ENCODE assay signal across 27 cellular contexts in genomic region chr1:213572939-213573647, GRCh38.
"Had no signal": no experiment of that assay in that cellular context is flagged by ENCODE, and none has a peak within 500 bp of the region (broad histone marks: within the 10 kb centered on the region; RNA-seq: fewer than 3 reads in every experiment).

No MANE protein-coding gene starts in this region.

- H3K4me3 Mint-ChIP-seq: activated CD4-positive, alpha-beta memory T cell treated with anti-CD3 and anti-CD28 coated beads, Interleukin-2, amount 10 ng/mL, durations not matched to agents 7 days and 5 days; activated CD8-positive, alpha-beta memory T cell treated with anti-CD3 and anti-CD28 coated beads, Interleukin-2, amount 10 ng/mL, durations not matched to agents 7 days and 5 days; activated naive CD4-positive, alpha-beta T cell treated with anti-CD3 and anti-CD28 coated beads, Interleukin-2, amount 50 U/mL, for 24 hours; activated T-cell treated with anti-CD3 and anti-CD28 coated beads, Interleukin-2, amount 50 U/mL, for 4 hours; naive B cell; neural progenitor cell; stimulated activated effector memory CD8-positive, alpha-beta T cell treated with anti-CD3 and anti-CD28 coated beads, Interleukin-12 subunit alpha, Interleukin-12 subunit beta, amount 100 ng/mL, for 72 hours; T-cell had no signal

- DNase-seq: activated CD4-positive, alpha-beta memory T cell treated with anti-CD3 and anti-CD28 coated beads, Interleukin-2, amount 10 ng/mL, durations not matched to agents 7 days and 5 days; activated CD4-positive, alpha-beta T cell treated with anti-CD3 and anti-CD28 coated beads for 48 hours; activated CD4-positive, CD25-positive, alpha-beta regulatory T cell; activated CD8-positive, alpha-beta memory T cell treated with anti-CD3 and anti-CD28 coated beads, Interleukin-2, amount 10 ng/mL, durations not matched to agents 7 days and 5 days; activated effector memory CD4-positive, alpha-beta T cell treated with anti-CD3 and anti-CD28 coated beads, Interleukin-2, amount 50 U/mL, for 16 hours; activated T-cell treated with anti-CD3 and anti-CD28 coated beads, Interleukin-2, amount 50 U/mL, for 4 hours; cortex of kidney; gastrocnemius medialis; head of caudate nucleus; kidney; left lung; naive B cell; psoas muscle; right cardiac atrium; stimulated activated CD4-positive, alpha-beta T cell treated with anti-CD3 and anti-CD28 coated beads, Interleukin-15, amount 100 ng/mL, for 24 hours; stimulated activated CD4-positive, alpha-beta T cell treated with anti-CD3 and anti-CD28 coated beads, Interleukin-2, amount 100 ng/mL, for 48 hours; stomach; T-cell; testis; upper lobe of left lung had no signal

- H3K9me3 ChIP-seq: ascending aorta, breast epithelium, gastrocnemius medialis, psoas muscle, stomach, testis, upper lobe of left lung had no signal

- H3K4me3 ChIP-seq: ascending aorta, breast epithelium, gastrocnemius medialis, left lung, neural progenitor cell, psoas muscle, skin epidermis, stomach, testis, upper lobe of left lung had no signal

- H3K4me1 ChIP-seq: ascending aorta, breast epithelium, gastrocnemius medialis, left lung, neural progenitor cell, psoas muscle, stomach, testis, upper lobe of left lung had no signal

- H3K27me3 ChIP-seq: ascending aorta, breast epithelium, gastrocnemius medialis, left lung, neural progenitor cell, stomach, testis, upper lobe of left lung had no signal

- H3K27me3 Mint-ChIP-seq: activated CD4-positive, alpha-beta memory T cell treated with anti-CD3 and anti-CD28 coated beads, Interleukin-2, amount 10 ng/mL, durations not matched to agents 7 days and 5 days; activated CD8-positive, alpha-beta memory T cell treated with anti-CD3 and anti-CD28 coated beads, Interleukin-2, amount 10 ng/mL, durations not matched to agents 7 days and 5 days had no signal

- H3K36me3 Mint-ChIP-seq: activated CD8-positive, alpha-beta memory T cell treated with anti-CD3 and anti-CD28 coated beads, Interleukin-2, amount 10 ng/mL, durations not matched to agents 7 days and 5 days; naive B cell; neural progenitor cell; stimulated activated effector memory CD8-positive, alpha-beta T cell treated with anti-CD3 and anti-CD28 coated beads, Interleukin-12 subunit alpha, Interleukin-12 subunit beta, amount 100 ng/mL, for 72 hours; T-cell had no signal

- H3K9me3 Mint-ChIP-seq: activated CD4-positive, alpha-beta memory T cell treated with anti-CD3 and anti-CD28 coated beads, Interleukin-2, amount 10 ng/mL, durations not matched to agents 7 days and 5 days; neural progenitor cell had no signal

- H3K4me1 Mint-ChIP-seq: activated CD4-positive, alpha-beta memory T cell treated with anti-CD3 and anti-CD28 coated beads, Interleukin-2, amount 10 ng/mL, durations not matched to agents 7 days and 5 days; activated CD8-positive, alpha-beta memory T cell treated with anti-CD3 and anti-CD28 coated beads, Interleukin-2, amount 10 ng/mL, durations not matched to agents 7 days and 5 days; activated naive CD4-positive, alpha-beta T cell treated with anti-CD3 and anti-CD28 coated beads, Interleukin-2, amount 50 U/mL, for 24 hours; naive B cell; stimulated activated effector memory CD8-positive, alpha-beta T cell treated with anti-CD3 and anti-CD28 coated beads, Interleukin-12 subunit alpha, Interleukin-12 subunit beta, amount 100 ng/mL, for 72 hours; T-cell had no signal

- ATAC-seq: activated CD8-positive, alpha-beta memory T cell treated with anti-CD3 and anti-CD28 coated beads, Interleukin-2, amount 10 ng/mL, durations not matched to agents 7 days and 5 days; activated T-cell treated with anti-CD3 and anti-CD28 coated beads, Interleukin-2, amount 50 U/mL, for 4 hours; gastrocnemius medialis; left lung; psoas muscle; right cardiac atrium; stimulated activated effector memory CD8-positive, alpha-beta T cell treated with anti-CD3 and anti-CD28 coated beads, Interleukin-12 subunit alpha, Interleukin-12 subunit beta, amount 100 ng/mL, for 72 hours; T-cell had no signal

- H3K27ac Mint-ChIP-seq: activated CD4-positive, alpha-beta memory T cell treated with anti-CD3 and anti-CD28 coated beads, Interleukin-2, amount 10 ng/mL, durations not matched to agents 7 days and 5 days; activated CD8-positive, alpha-beta memory T cell treated with anti-CD3 and anti-CD28 coated beads, Interleukin-2, amount 10 ng/mL, durations not matched to agents 7 days and 5 days; activated naive CD4-positive, alpha-beta T cell treated with anti-CD3 and anti-CD28 coated beads, Interleukin-2, amount 50 U/mL, for 24 hours; neural progenitor cell; stimulated activated effector memory CD8-positive, alpha-beta T cell treated with anti-CD3 and anti-CD28 coated beads, Interleukin-12 subunit alpha, Interleukin-12 subunit beta, amount 100 ng/mL, for 72 hours; T-cell had no signal

- FAIRE-seq: endometrium, kidney had no signal

- H3K36me3 ChIP-seq: ascending aorta, breast epithelium, gastrocnemius medialis, left lung, neural progenitor cell, stomach, upper lobe of left lung had no signal
